In genomic region chr3:157441102-157441622, GRCh38 we compare ENCODE assay signal across 19 cellular contexts. TPM values are rescaled to one million over a fixed set of nuclear protein-coding genes. Genes with fewer than 3 reads are reported as not detected.
"Had no signal": no experiment of that assay in that cellular context is flagged by ENCODE, and none has a peak within 500 bp of the region (broad histone marks: within the 10 kb centered on the region; RNA-seq: fewer than 3 reads in every experiment).

No MANE protein-coding gene starts in this region.

- H3K9me3 ChIP-seq: adrenal gland, heart right ventricle, left ventricle myocardium inferior, ovary had no signal

- H3K36me3 ChIP-seq: adrenal gland, cardiac muscle cell, heart right ventricle, left ventricle myocardium inferior, ovary had no signal

- H3K36me3 Mint-ChIP-seq: activated naive CD4-positive, alpha-beta T cell treated with anti-CD3 and anti-CD28 coated beads, Interleukin-2, amount 50 U/mL, for 24 hours; WTC11 had no signal

- H3K9me3 Mint-ChIP-seq: activated naive CD4-positive, alpha-beta T cell treated with anti-CD3 and anti-CD28 coated beads, Interleukin-2, amount 50 U/mL, for 24 hours; nephron progenitor cell; WTC11 had no signal

- H3K27me3 ChIP-seq: adrenal gland, ovary had no signal

- ATAC-seq: activated CD4-positive, alpha-beta T cell treated with anti-CD3 and anti-CD28 coated beads for 36 hours; heart right ventricle; sciatic nerve; WTC11 had no signal

- H3K27ac ChIP-seq: adrenal gland, cardiac muscle cell, epithelial cell of prostate, heart right ventricle, left ventricle myocardium inferior, ovary had no signal

- H3K27ac Mint-ChIP-seq: activated CD4-positive, alpha-beta T cell treated with anti-CD3 and anti-CD28 coated beads for 36 hours; activated naive CD4-positive, alpha-beta T cell treated with anti-CD3 and anti-CD28 coated beads, Interleukin-2, amount 50 U/mL, for 24 hours; immature natural killer cell; nephron progenitor cell; WTC11 had no signal

- DNase-seq: activated CD4-positive, alpha-beta T cell treated with anti-CD3 and anti-CD28 coated beads for 36 hours; activated CD4-positive, alpha-beta T cell treated with anti-CD3 and anti-CD28 coated beads, Interleukin-2, amount 50 U/mL, for 48 hours; activated gamma-delta T cell; adrenal gland; heart right ventricle; immature natural killer cell; kidney glomerular epithelial cell; left ventricle myocardium inferior; mammary epithelial cell; nephron progenitor cell; ovary; stimulated activated naive CD4-positive, alpha-beta T cell had no signal

- FAIRE-seq: TTC549 had no signal

- H3K4me3 Mint-ChIP-seq: activated CD4-positive, alpha-beta T cell treated with anti-CD3 and anti-CD28 coated beads for 36 hours; activated naive CD4-positive, alpha-beta T cell treated with anti-CD3 and anti-CD28 coated beads, Interleukin-2, amount 50 U/mL, for 24 hours; immature natural killer cell; nephron progenitor cell; WTC11 had no signal

- H3K4me3 ChIP-seq: adrenal gland, cardiac muscle cell, heart right ventricle, left ventricle myocardium inferior, ovary had no signal

RNA-seq across cellular contexts. Expression of gene PTX3, which starts 4.5 kb away (rescaled TPM):
- total RNA-seq: T-helper 2 cell treated with Interferon-gamma antibody and Interleukin-4, amounts not matched to agents 100 ng/mL and 5 ng/mL, for 36 hours had no signal
